Comparison of ENCODE assay signal across 15 cellular contexts in genomic region chr3:182400838-182401237, GRCh38.
DNase-seq lines count a peak whose midpoint lies in the region; ATAC-seq and TF ChIP-seq lines count a peak whose summit lies in the region.
"Had no signal": no experiment of that assay in that cellular context is flagged by ENCODE, and none has a peak within 500 bp of the region (broad histone marks: within the 10 kb centered on the region; RNA-seq: fewer than 3 reads in every experiment).

No MANE protein-coding gene starts in this region.

- H3K9me3 ChIP-seq in DOHH2 (ENCODE audit: control insufficient read depth, insufficient read depth, low read length) = no peaks in the 10 kb centered on the region
- no peaks in the 10 kb centered on the region for H3K9me3 ChIP-seq in HUES64 (ENCODE audit: insufficient read depth, low read depth, low read length)
- no peaks in the 10 kb centered on the region for H3K9me3 ChIP-seq in mammary epithelial cell (replicated peaks; ENCODE audit: insufficient read depth, low read length)

- no peak overlapping the region for H3K9ac ChIP-seq in HUES64 (ENCODE audit: low read depth, low read length)
- no peak overlapping the region for H3K9ac ChIP-seq in mammary epithelial cell (ENCODE audit: insufficient read depth, low read length)
- H3K9ac ChIP-seq: BLaER1 treated with 17β-estradiol and CSF1 and Interleukin-3, amounts not matched to agents 10 nM and 100 nM had no signal

- peak; percentile 87 for ATAC-seq in WTC11
- ATAC-seq in GM19467 (IDR thresholded peaks at IDR 0.05; ENCODE audit: unreplicated experiment) = no peak
- ATAC-seq in HG02840 (IDR thresholded peaks at IDR 0.05; ENCODE audit: low FRiP score, unreplicated experiment) = no peak

- peak overlapping the region; percentile 40 for H3K4me2 ChIP-seq in DOHH2 (ENCODE audit: low read length)
- no peak overlapping the region for H3K4me2 ChIP-seq in mammary epithelial cell (ENCODE audit: insufficient read depth, low read depth, low read length)
- H3K4me2 ChIP-seq: BLaER1 treated with 17β-estradiol and CSF1 and Interleukin-3, amounts not matched to agents 10 nM and 100 nM had no signal

- 0 out of 2 replicates have a peak overlapping the region, but pooled peaks have one; percentile 60 for H3K27ac Mint-ChIP-seq in WTC11
- H3K27ac Mint-ChIP-seq: CD4-positive, CD25-positive, alpha-beta regulatory T cell had no signal

- H3K36me3 Mint-ChIP-seq in WTC11 = no peaks in the 10 kb centered on the region
- H3K36me3 Mint-ChIP-seq: CD4-positive, CD25-positive, alpha-beta regulatory T cell had no signal

- no peaks in the 10 kb centered on the region for H3K79me2 ChIP-seq in DOHH2 (ENCODE audit: control insufficient read depth, low read length)
- H3K79me2 ChIP-seq in mammary epithelial cell (ENCODE audit: insufficient read depth, low read length) = no peaks in the 10 kb centered on the region

- H3K27me3 ChIP-seq in DOHH2 (ENCODE audit: control insufficient read depth, low read length) = no peaks in the 10 kb centered on the region
- H3K27me3 ChIP-seq in HUES64 (ENCODE audit: insufficient read depth, low read length) = no peaks in the 10 kb centered on the region
- H3K27me3 ChIP-seq in mammary epithelial cell (ENCODE audit: insufficient read depth, low read length) = no peaks in the 10 kb centered on the region
- H3K27me3 ChIP-seq: BLaER1 treated with 17β-estradiol and CSF1 and Interleukin-3, amounts not matched to agents 10 nM and 100 nM had no signal

- peaks cover 35% of the 10 kb centered on the region for H3K4me1 Mint-ChIP-seq in WTC11
- H3K4me1 Mint-ChIP-seq: CD4-positive, CD25-positive, alpha-beta regulatory T cell had no signal

- H3K27ac ChIP-seq in DOHH2 (ENCODE audit: low read depth, low read length) (peak overlapping the region; percentile 47), HUES64 (ENCODE audit: low read depth, low read length) (peak overlapping the region; percentile 22; the same call in 1 of the 2 replicates), mammary epithelial cell (ENCODE audit: insufficient read depth, low read depth, low read length) (no peak overlapping the region)
- H3K27ac ChIP-seq: BLaER1 treated with 17β-estradiol and CSF1 and Interleukin-3, amounts not matched to agents 10 nM and 100 nM had no signal

- no peaks in the 10 kb centered on the region for H3K27me3 Mint-ChIP-seq in WTC11 (ENCODE audit: low read depth)

- in situ Hi-C loops in mammary epithelial cell (cut with MboI; ENCODE audit: low sequenced_read_pairs in 2 of 2) = no loop called here

- POLR2A ChIA-PET in WTC11 (lab: Charles Lee) = no interaction called here

- H3K36me3 ChIP-seq in DOHH2 (ENCODE audit: control insufficient read depth, low read length) (no peaks in the 10 kb centered on the region), HUES64 (ENCODE audit: insufficient read depth, low read length) (no peaks in the 10 kb centered on the region), mammary epithelial cell (ENCODE audit: insufficient read depth, low read length) (no peaks in the 10 kb centered on the region)
- H3K36me3 ChIP-seq: BLaER1 treated with 17β-estradiol and CSF1 and Interleukin-3, amounts not matched to agents 10 nM and 100 nM had no signal

- peaks cover 3% of the 10 kb centered on the region; the same call in 1 of the 2 replicates for H3K9me3 Mint-ChIP-seq in WTC11

- H3K4me1 ChIP-seq in DOHH2 (ENCODE audit: control insufficient read depth, low read length) (peaks cover 72% of the 10 kb centered on the region), HUES64 (ENCODE audit: insufficient read depth, low read length) (peaks cover 18% of the 10 kb centered on the region), mammary epithelial cell (ENCODE audit: insufficient read depth, low read length) (no peaks in the 10 kb centered on the region)

- no peak overlapping the region for H3K4me3 Mint-ChIP-seq in WTC11
- H3K4me3 Mint-ChIP-seq: CD4-positive, CD25-positive, alpha-beta regulatory T cell had no signal

- dilution Hi-C loops in mammary epithelial cell (cut with HindIII; ENCODE audit: low sequenced_read_pairs) = no loop called here

- H3K4me3 ChIP-seq in DOHH2 (ENCODE audit: low read length) (peak overlapping the region; percentile 42), HUES64 (ENCODE audit: low read length) (no peak overlapping the region), mammary epithelial cell (replicated peaks in 1 of 3; ENCODE audit: insufficient read depth in 1 of 3, low read depth in 2 of 3, low read length in 3 of 3) (no peak overlapping the region)
- H3K4me3 ChIP-seq: BLaER1 treated with 17β-estradiol and CSF1 and Interleukin-3, amounts not matched to agents 10 nM and 100 nM had no signal

- H3F3A ChIP-seq in DOHH2 (ENCODE audit: control insufficient read depth, insufficient read depth) = no peaks in the 10 kb centered on the region

- no peak overlapping the region for H2AFZ ChIP-seq in mammary epithelial cell (ENCODE audit: low read depth, low read length)

- no TSS peak for BruUV-seq in mammary epithelial cell (replicated peaks; lab: Mats Ljungman, UMichigan)

- 43% methylated on average over 1 of the region's 2 CpGs for WGBS in HUES64
- 86% methylated on average over 2 of the region's 2 CpGs for WGBS in mammary epithelial cell (ENCODE audit: low coverage, missing lambda C conversion rate)

- intact Hi-C loops in mammary epithelial cell (cut with micrococcal nuclease) = no loop called here

- no peak for TF ChIP-seq CTCF in DOHH2 (IDR thresholded peaks at IDR 0.05; ENCODE audit: low read depth, low read length, poor library complexity, severe bottlenecking)
- no peak for TF ChIP-seq CTCF in WTC11 (IDR thresholded peaks at IDR 0.05)
- TF ChIP-seq CTCF in mammary epithelial cell (conservative IDR thresholded peaks at IDR 0.05 in 1 of 2, IDR thresholded peaks at IDR 0.05 in 1 of 2; ENCODE audit: extremely low read depth in 1 of 2, insufficient read depth in 1 of 2, low read depth in 1 of 2, low read length in 2 of 2) = no peak

- H3K9me2 ChIP-seq in DOHH2 (replicated peaks; ENCODE audit: control insufficient read depth, low read length) = no peaks in the 10 kb centered on the region

- no peak for DNase-seq in WTC11 (ENCODE audit: low spot score)
- peak; percentile 40 for DNase-seq in iPS-NIHi11 (ENCODE audit: low spot score)
- no peak for DNase-seq in mammary epithelial cell
- no peak for DNase-seq in DMS 273 (lab: John Stamatoyannopoulos, UW; ENCODE audit: unreplicated experiment)
- DNase-seq: 8988T; ACHN; Calu3; CD4-positive, CD25-positive, alpha-beta regulatory T cell; DMS79; EL had no signal

- CTCF ChIA-PET in WTC11 (lab: Charles Lee) (no interaction called here), mammary epithelial cell (lab: Charles Lee; ENCODE audit: low non-redundant PET) (no interaction called here)

- no peaks in the 10 kb centered on the region for H4K20me1 ChIP-seq in DOHH2 (ENCODE audit: control insufficient read depth, insufficient read depth, low read depth, low read length)
- no peaks in the 10 kb centered on the region for H4K20me1 ChIP-seq in mammary epithelial cell (ENCODE audit: insufficient read depth, low read length)
- H4K20me1 ChIP-seq: BLaER1 treated with 17β-estradiol and CSF1 and Interleukin-3, amounts not matched to agents 10 nM and 100 nM had no signal

TF ChIP-seq in WTC11, 78 proteins besides CTCF, POLR2A, EP300 and RAD21 (continues in another document):
- TF ChIP-seq RORB (CRISPR knock-in tag; IDR thresholded peaks at IDR 0.05) (no peak), HMGA2 (CRISPR knock-in tag; IDR thresholded peaks at IDR 0.05) (no peak), MXD4 (CRISPR knock-in tag; IDR thresholded peaks at IDR 0.05; ENCODE audit: borderline replicate concordance) (no peak), MAX (CRISPR knock-in tag; IDR thresholded peaks at IDR 0.05) (no peak), MLX (CRISPR knock-in tag; IDR thresholded peaks at IDR 0.05) (no peak), FOXP4 (CRISPR knock-in tag; IDR thresholded peaks at IDR 0.05) (no peak), FOXJ3 (CRISPR knock-in tag; IDR thresholded peaks at IDR 0.05; ENCODE audit: borderline replicate concordance) (no peak), GRHL2 (CRISPR knock-in tag; IDR thresholded peaks at IDR 0.05; ENCODE audit: insufficient replicate concordance, severe bottlenecking) (no peak), ZMAT4 (CRISPR knock-in tag; IDR thresholded peaks at IDR 0.05) (no peak), ELF4 (CRISPR knock-in tag; IDR thresholded peaks at IDR 0.05; ENCODE audit: low read depth) (no peak), FOXP1 (CRISPR knock-in tag; IDR thresholded peaks at IDR 0.05; ENCODE audit: borderline replicate concordance) (no peak)
